8 cellular contexts compared by ENCODE assay signal in genomic region chr17:68204736-68205135, GRCh38. TPM values are rescaled to one million over a fixed set of nuclear protein-coding genes. Genes with fewer than 3 reads are reported as not detected.
A peak's percentile ranks its signal among the peaks of the same experiment; 100 is the strongest.
DNase-seq lines count a peak whose midpoint lies in the region; ATAC-seq and TF ChIP-seq lines count a peak whose summit lies in the region.

No MANE protein-coding gene starts in this region.

- peaks cover 19% of the 10 kb centered on the region for H3K36me3 Mint-ChIP-seq in activated naive CD4-positive, alpha-beta T cell treated with anti-CD3 and anti-CD28 coated beads, Interleukin-2, amount 10 ng/mL, durations not matched to agents 7 days and 5 days

- peaks cover 41% of the 10 kb centered on the region for H3K4me1 Mint-ChIP-seq in activated naive CD4-positive, alpha-beta T cell treated with anti-CD3 and anti-CD28 coated beads, Interleukin-2, amount 10 ng/mL, durations not matched to agents 7 days and 5 days

- BruUV-seq in Panc1 (replicated peaks; lab: Mats Ljungman, UMichigan): no TSS peak

- H3K4me1 ChIP-seq in Panc1 (ENCODE audit: control insufficient read depth, insufficient read depth, low read length) (peaks cover 8% of the 10 kb centered on the region), parathyroid adenoma (no peaks in the 10 kb centered on the region)

- ATAC-seq in Panc1 (no peak), esophagus mucosa (peak; percentile 58), omental fat pad (ENCODE audit: low FRiP score) (no peak)

- peak overlapping the region; percentile 81 for H3K4me3 Mint-ChIP-seq in activated naive CD4-positive, alpha-beta T cell treated with anti-CD3 and anti-CD28 coated beads, Interleukin-2, amount 10 ng/mL, durations not matched to agents 7 days and 5 days

- no peaks in the 10 kb centered on the region for H3K9me3 Mint-ChIP-seq in activated naive CD4-positive, alpha-beta T cell treated with anti-CD3 and anti-CD28 coated beads, Interleukin-2, amount 10 ng/mL, durations not matched to agents 7 days and 5 days

- no peaks in the 10 kb centered on the region for H3K36me3 ChIP-seq in Panc1 (ENCODE audit: control insufficient read depth, insufficient read depth, low read length)
- H3K36me3 ChIP-seq in parathyroid adenoma (ENCODE audit: control insufficient read depth, insufficient read depth, low read length): no peaks in the 10 kb centered on the region

- CTCF ChIA-PET in activated naive CD4-positive, alpha-beta T cell treated with anti-CD3 and anti-CD28 coated beads, Interleukin-2, amount 10 ng/mL, durations not matched to agents 7 days and 5 days (lab: Charles Lee): interaction anchor here (0.8 to 8.3 kb wide), 10 partner anchors 20 to 258 kb away, joined by 3 to 104 read pairs (median 4); no protein-coding TSS in a partner anchor
- CTCF ChIA-PET in Panc1 (lab: Charles Lee): no interaction called here

- no peak overlapping the region for H3K9ac ChIP-seq in parathyroid adenoma

- no peaks in the 10 kb centered on the region for H3K9me3 ChIP-seq in Panc1 (ENCODE audit: control insufficient read depth, insufficient read depth, low read depth, low read length)
- H3K9me3 ChIP-seq in parathyroid adenoma (ENCODE audit: control insufficient read depth, low read length): no peaks in the 10 kb centered on the region

- H3K4me2 ChIP-seq in parathyroid adenoma (ENCODE audit: low read length): peak overlapping the region; percentile 65

- H3K27me3 ChIP-seq in Panc1 (ENCODE audit: control insufficient read depth, insufficient read depth, low read length): 0 out of 2 replicates have a peak, but pooled peaks cover 3% of the 10 kb centered on the region
- H3K27me3 ChIP-seq in parathyroid adenoma (ENCODE audit: control insufficient read depth, insufficient read depth, low read length): no peaks in the 10 kb centered on the region

- TF ChIP-seq CTCF in Panc1 (IDR thresholded peaks at IDR 0.05): no peak
- no peak for TF ChIP-seq CTCF in parathyroid adenoma (IDR thresholded peaks at IDR 0.05)
- TF ChIP-seq CTCF in omental fat pad (IDR thresholded peaks at IDR 0.05): no peak

- POLR2A ChIA-PET in Panc1 (lab: Charles Lee): no interaction called here

- intact Hi-C loops in Panc1 (cut with micrococcal nuclease; ENCODE audit: unreplicated experiment): no loop called here

- H3K27ac ChIP-seq in Panc1 (ENCODE audit: low read length): no peak overlapping the region
- no peak overlapping the region for H3K27ac ChIP-seq in parathyroid adenoma

- peaks cover 57% of the 10 kb centered on the region for H3K27me3 Mint-ChIP-seq in activated naive CD4-positive, alpha-beta T cell treated with anti-CD3 and anti-CD28 coated beads, Interleukin-2, amount 10 ng/mL, durations not matched to agents 7 days and 5 days

- DNase-seq in activated naive CD4-positive, alpha-beta T cell treated with anti-CD3 and anti-CD28 coated beads, Interleukin-2, amount 10 ng/mL, durations not matched to agents 7 days and 5 days: no peak
- no peak for DNase-seq in activated naive CD4-positive, alpha-beta T cell (lab: John Stamatoyannopoulos, UW)
- no peak for DNase-seq in Panc1 (ENCODE audit: low read depth, low spot score)
- DNase-seq in AML-193 (lab: John Stamatoyannopoulos, UW): no peak
- DNase-seq in omental fat pad (ENCODE audit: low spot score): no peak
- DNase-seq in DMS79 (lab: John Stamatoyannopoulos, UW): no peak

- peak overlapping the region; percentile 42 for H3K27ac Mint-ChIP-seq in activated naive CD4-positive, alpha-beta T cell treated with anti-CD3 and anti-CD28 coated beads, Interleukin-2, amount 10 ng/mL, durations not matched to agents 7 days and 5 days

- in situ Hi-C loops in Panc1 (cut with HindIII; ENCODE audit: low pct_unique_long_range_greater_than_20kb, low sequenced_read_pairs): no loop called here

- peak overlapping the region; percentile 82 for H2AFZ ChIP-seq in parathyroid adenoma

- H3K4me3 ChIP-seq in Panc1 (ENCODE audit: low read depth in 2 of 2, low read length in 2 of 2): peak overlapping the region; percentile 58 to 60
- H3K4me3 ChIP-seq in parathyroid adenoma (ENCODE audit: low read depth, low read length): peak overlapping the region; percentile 63

- no peaks in the 10 kb centered on the region for H3K79me2 ChIP-seq in parathyroid adenoma

RNA-seq across cellular contexts. Expression of gene AMZ2, which starts 43.1 kb away (rescaled TPM):
- total RNA-seq in Panc1 (2021; ENCODE audit: unreplicated experiment): 59.6 TPM
- 40.2 TPM for polyA plus RNA-seq in Panc1 (2012; ENCODE audit: insufficient read length)
- total RNA-seq in esophagus mucosa: 60.5 TPM
- 10 to 100 TPM; 26.6 to 59.6 (median 48.1) TPM for total RNA-seq in omental fat pad
